Comparison of ENCODE assay signal across 1 cellular context in the genomic region with DNA sequence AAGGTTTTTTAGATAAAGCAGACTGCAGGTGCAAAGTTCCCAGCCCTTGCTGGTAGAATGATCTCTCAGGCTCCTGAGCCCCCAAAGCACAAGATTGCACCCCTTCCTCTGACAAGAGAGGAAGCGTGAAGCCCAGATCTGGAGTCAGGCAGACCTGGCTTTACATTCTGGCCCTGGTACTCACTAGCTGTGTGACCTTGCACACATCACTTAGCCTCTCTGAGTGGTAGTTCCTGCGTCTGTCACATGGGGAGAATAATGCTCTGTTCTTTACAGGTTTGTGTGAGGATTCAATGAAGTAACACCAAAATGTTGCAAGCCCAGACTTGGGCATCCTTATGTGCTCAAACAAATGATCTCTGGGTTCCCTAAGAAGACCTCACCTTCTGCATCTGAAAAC.
TF ChIP-seq lines count a peak whose summit lies in the region.

No MANE protein-coding gene starts in this region.

TF ChIP-seq in GM23338, 12 proteins besides CTCF, POLR2A, EP300 and RAD21 (continued from another document):
- TF ChIP-seq, protein P1, sequence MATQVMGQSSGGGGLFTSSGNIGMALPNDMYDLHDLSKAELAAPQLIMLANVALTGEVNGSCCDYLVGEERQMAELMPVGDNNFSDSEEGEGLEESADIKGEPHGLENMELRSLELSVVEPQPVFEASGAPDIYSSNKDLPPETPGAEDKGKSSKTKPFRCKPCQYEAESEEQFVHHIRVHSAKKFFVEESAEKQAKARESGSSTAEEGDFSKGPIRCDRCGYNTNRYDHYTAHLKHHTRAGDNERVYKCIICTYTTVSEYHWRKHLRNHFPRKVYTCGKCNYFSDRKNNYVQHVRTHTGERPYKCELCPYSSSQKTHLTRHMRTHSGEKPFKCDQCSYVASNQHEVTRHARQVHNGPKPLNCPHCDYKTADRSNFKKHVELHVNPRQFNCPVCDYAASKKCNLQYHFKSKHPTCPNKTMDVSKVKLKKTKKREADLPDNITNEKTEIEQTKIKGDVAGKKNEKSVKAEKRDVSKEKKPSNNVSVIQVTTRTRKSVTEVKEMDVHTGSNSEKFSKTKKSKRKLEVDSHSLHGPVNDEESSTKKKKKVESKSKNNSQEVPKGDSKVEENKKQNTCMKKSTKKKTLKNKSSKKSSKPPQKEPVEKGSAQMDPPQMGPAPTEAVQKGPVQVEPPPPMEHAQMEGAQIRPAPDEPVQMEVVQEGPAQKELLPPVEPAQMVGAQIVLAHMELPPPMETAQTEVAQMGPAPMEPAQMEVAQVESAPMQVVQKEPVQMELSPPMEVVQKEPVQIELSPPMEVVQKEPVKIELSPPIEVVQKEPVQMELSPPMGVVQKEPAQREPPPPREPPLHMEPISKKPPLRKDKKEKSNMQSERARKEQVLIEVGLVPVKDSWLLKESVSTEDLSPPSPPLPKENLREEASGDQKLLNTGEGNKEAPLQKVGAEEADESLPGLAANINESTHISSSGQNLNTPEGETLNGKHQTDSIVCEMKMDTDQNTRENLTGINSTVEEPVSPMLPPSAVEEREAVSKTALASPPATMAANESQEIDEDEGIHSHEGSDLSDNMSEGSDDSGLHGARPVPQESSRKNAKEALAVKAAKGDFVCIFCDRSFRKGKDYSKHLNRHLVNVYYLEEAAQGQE (IDR thresholded peaks at IDR 0.05; ENCODE audit: unreplicated experiment) = no peak
